32 cellular contexts compared by ENCODE assay signal in the genomic region with DNA sequence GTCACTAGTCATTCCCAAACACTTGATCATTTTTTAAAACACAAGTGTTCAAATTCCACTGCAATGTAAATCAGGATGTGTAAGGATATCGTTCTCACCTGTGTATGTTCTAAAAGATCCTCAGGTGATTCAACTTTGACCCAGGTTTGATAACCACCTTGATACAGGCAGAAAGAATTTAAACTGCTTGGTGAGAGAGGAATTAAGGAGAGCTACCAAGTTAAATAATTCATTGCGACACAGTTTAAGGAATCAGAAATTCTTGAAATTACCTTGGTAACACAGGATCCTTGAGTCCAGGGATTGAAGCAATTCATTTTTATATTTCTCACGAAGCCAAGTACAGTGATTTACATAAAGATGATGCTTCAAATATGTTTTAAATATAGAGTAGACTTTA.
"Had no signal": no experiment of that assay in that cellular context is flagged by ENCODE, and none has a peak within 500 bp of the region (broad histone marks: within the 10 kb centered on the region; RNA-seq: fewer than 3 reads in every experiment).

No MANE protein-coding gene starts in this region.

- H3K4me3 ChIP-seq: adrenal gland, body of pancreas, esophagus muscularis mucosa, gastrocnemius medialis, heart left ventricle had no signal

- H3K36me3 ChIP-seq: adrenal gland, esophagus muscularis mucosa, gastrocnemius medialis, heart left ventricle, WERI-Rb-1 had no signal

- H3K36me3 Mint-ChIP-seq: activated naive CD8-positive, alpha-beta T cell treated with anti-CD3 and anti-CD28 coated beads for 36 hours had no signal

- H3K4me1 Mint-ChIP-seq: activated B cell treated with CpG ODN at 0.5 μM for 24 hours; activated naive CD4-positive, alpha-beta T cell treated with anti-CD3 and anti-CD28 coated beads, Interleukin-2, amount 50 U/mL, for 24 hours; activated naive CD8-positive, alpha-beta T cell treated with anti-CD3 and anti-CD28 coated beads, Interleukin-2, amount 50 U/mL, for 24 hours; activated T-helper 17 cell treated with anti-CD3 and anti-CD28 coated beads, Interleukin-2, amount 50 U/mL, for 72 hours had no signal

- H3K27ac ChIP-seq: adrenal gland, body of pancreas, esophagus muscularis mucosa, foreskin keratinocyte, gastrocnemius medialis, heart left ventricle, WERI-Rb-1 had no signal

- H3K9me3 ChIP-seq: adrenal gland, body of pancreas, gastrocnemius medialis had no signal

- H3K4me1 ChIP-seq: adrenal gland, body of pancreas, foreskin keratinocyte, gastrocnemius medialis, heart left ventricle had no signal

- DNase-seq: activated B cell treated with CpG ODN at 0.5 μM for 24 hours; activated CD4-positive, alpha-beta T cell treated with anti-CD3 and anti-CD28 coated beads for 48 hours; activated CD4-positive, alpha-beta T cell treated with anti-CD3 and anti-CD28 coated beads, Interleukin-2, amount 50 U/mL, for 1 hour; activated CD4-positive, alpha-beta T cell treated with anti-CD3 and anti-CD28 coated beads, Interleukin-2, amount 50 U/mL, for 48 hours; activated CD8-positive, alpha-beta memory T cell treated with anti-CD3 and anti-CD28 coated beads for 24 hours; activated CD8-positive, alpha-beta T cell treated with anti-CD3 and anti-CD28 coated beads for 36 hours; activated effector memory CD4-positive, alpha-beta T cell treated with Interleukin-2 at 50 U/mL for 16 hours; activated gamma-delta T cell treated with Interleukin-2 at 50 U/mL for 16 hours; activated naive CD4-positive, alpha-beta T cell treated with anti-CD3 and anti-CD28 coated beads for 36 hours; activated naive CD8-positive, alpha-beta T cell treated with anti-CD3 and anti-CD28 coated beads for 36 hours; activated naive CD8-positive, alpha-beta T cell treated with anti-CD3 and anti-CD28 coated beads, Interleukin-2, amount 50 U/mL, for 24 hours; activated T-cell treated with anti-CD3 and anti-CD28 coated beads, Interleukin-2, amount 50 U/mL, for 4 hours; adrenal gland; amygdala; aorta; body of pancreas; caudate nucleus; cortex of kidney; dermis blood vessel endothelial cell; effector CD4-positive, alpha-beta T cell; effector memory CD8-positive, alpha-beta T cell; erythroblast; foreskin keratinocyte; gastrocnemius medialis; glutamatergic neuron; heart left ventricle; T-helper 2 cell; WERI-Rb-1 had no signal

- H3K27ac Mint-ChIP-seq: activated B cell treated with CpG ODN at 0.5 μM for 24 hours; activated CD8-positive, alpha-beta T cell treated with anti-CD3 and anti-CD28 coated beads for 36 hours; activated naive CD4-positive, alpha-beta T cell treated with anti-CD3 and anti-CD28 coated beads for 36 hours; activated naive CD4-positive, alpha-beta T cell treated with anti-CD3 and anti-CD28 coated beads, Interleukin-2, amount 50 U/mL, for 24 hours; activated naive CD8-positive, alpha-beta T cell treated with anti-CD3 and anti-CD28 coated beads for 36 hours; activated naive CD8-positive, alpha-beta T cell treated with anti-CD3 and anti-CD28 coated beads, Interleukin-2, amount 50 U/mL, for 24 hours; activated T-helper 17 cell treated with anti-CD3 and anti-CD28 coated beads, Interleukin-2, amount 50 U/mL, for 72 hours; effector memory CD8-positive, alpha-beta T cell had no signal

- ATAC-seq: activated CD4-positive, CD25-positive, alpha-beta regulatory T cell treated with anti-CD3 and anti-CD28 coated beads, Interleukin-2, amount 50 U/mL, for 24 hours; activated CD8-positive, alpha-beta T cell treated with anti-CD3 and anti-CD28 coated beads for 36 hours; activated naive CD8-positive, alpha-beta T cell treated with anti-CD3 and anti-CD28 coated beads, Interleukin-2, amount 50 U/mL, for 24 hours; activated T-cell treated with anti-CD3 and anti-CD28 coated beads, Interleukin-2, amount 50 U/mL, for 4 hours; activated T-helper 17 cell treated with anti-CD3 and anti-CD28 coated beads, Interleukin-2, amount 50 U/mL, for 72 hours; body of pancreas; effector memory CD8-positive, alpha-beta T cell; foreskin keratinocyte; gastrocnemius medialis; heart left ventricle had no signal

- H3K9me3 Mint-ChIP-seq: activated naive CD8-positive, alpha-beta T cell treated with anti-CD3 and anti-CD28 coated beads for 36 hours; effector memory CD8-positive, alpha-beta T cell had no signal

- H3K4me3 Mint-ChIP-seq: activated B cell treated with CpG ODN at 0.5 μM for 24 hours; activated CD8-positive, alpha-beta T cell treated with anti-CD3 and anti-CD28 coated beads for 36 hours; activated naive CD4-positive, alpha-beta T cell treated with anti-CD3 and anti-CD28 coated beads for 36 hours; activated naive CD4-positive, alpha-beta T cell treated with anti-CD3 and anti-CD28 coated beads, Interleukin-2, amount 50 U/mL, for 24 hours; activated naive CD8-positive, alpha-beta T cell treated with anti-CD3 and anti-CD28 coated beads for 36 hours; activated naive CD8-positive, alpha-beta T cell treated with anti-CD3 and anti-CD28 coated beads, Interleukin-2, amount 50 U/mL, for 24 hours; activated T-cell treated with anti-CD3 and anti-CD28 coated beads, Interleukin-2, amount 50 U/mL, for 4 hours; activated T-helper 17 cell treated with anti-CD3 and anti-CD28 coated beads, Interleukin-2, amount 50 U/mL, for 72 hours; effector memory CD8-positive, alpha-beta T cell had no signal

- H3K27me3 ChIP-seq: adrenal gland, body of pancreas, esophagus muscularis mucosa, foreskin keratinocyte, gastrocnemius medialis, heart left ventricle had no signal
